In the genomic region with DNA sequence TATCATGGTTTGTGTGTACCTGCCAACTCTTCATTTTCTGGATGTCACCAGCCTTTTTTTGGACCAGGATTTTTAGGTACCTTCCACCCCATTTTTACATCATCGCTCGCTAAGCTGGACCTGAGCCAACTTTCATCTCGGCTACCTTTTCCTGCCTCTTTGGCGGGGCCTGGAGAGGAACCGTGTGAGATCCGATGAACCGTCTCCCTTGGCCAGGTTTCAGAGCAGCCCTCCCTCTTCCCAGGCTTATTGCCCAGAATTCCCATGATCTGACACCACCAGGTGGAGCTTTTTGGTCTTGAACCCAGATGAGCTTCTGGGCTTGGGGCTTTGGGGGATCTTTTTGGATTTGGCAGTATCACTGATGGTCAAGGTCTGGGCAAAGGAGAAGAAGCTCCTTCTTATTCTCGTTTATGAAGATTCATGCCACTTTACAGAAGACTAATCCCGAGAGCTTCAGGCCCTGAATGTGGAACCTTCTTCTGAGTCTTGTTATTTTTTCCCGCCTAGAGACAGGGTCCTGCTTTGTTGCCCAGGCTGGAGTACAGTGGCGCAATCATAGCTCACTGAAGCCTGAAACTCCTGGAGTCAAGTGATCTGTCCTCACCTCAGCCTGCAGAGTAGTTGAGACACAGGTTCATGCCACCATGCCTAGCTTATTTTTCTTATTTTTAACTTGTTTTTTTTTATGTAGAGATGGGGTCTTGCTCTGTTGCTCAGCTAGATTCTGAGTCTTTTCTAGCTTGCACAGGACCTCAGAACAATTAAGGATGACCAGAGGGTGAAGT, we compare ENCODE assay signal across 27 cellular contexts. TPM values are rescaled to one million over a fixed set of nuclear protein-coding genes. Genes with fewer than 3 reads are reported as not detected.
DNase-seq lines count a peak whose midpoint lies in the region; ATAC-seq and TF ChIP-seq lines count a peak whose summit lies in the region.
"Had no signal": no experiment of that assay in that cellular context is flagged by ENCODE, and none has a peak within 500 bp of the region (broad histone marks: within the 10 kb centered on the region; RNA-seq: fewer than 3 reads in every experiment).

No MANE protein-coding gene starts in this region.

- H3K9me3 ChIP-seq in liver (ENCODE audit: control insufficient read depth in 4 of 4, low read length in 3 of 4), result no peaks in the 10 kb centered on the region
- H3K9me3 ChIP-seq: BLaER1, SJCRH30, vagina had no signal

- no peak overlapping the region for H3K9ac ChIP-seq in liver (ENCODE audit: low read depth in 1 of 2, low read length in 2 of 2)
- H3K9ac ChIP-seq: BLaER1, GM23248 had no signal

- H3K36me3 ChIP-seq in brain microvascular endothelial cell (replicated peaks), result no peaks in the 10 kb centered on the region
- H3K36me3 ChIP-seq in liver (ENCODE audit: control insufficient read depth in 4 of 4, insufficient read depth in 3 of 4, low read depth in 1 of 4, low read length in 3 of 4), result no peaks in the 10 kb centered on the region
- H3K36me3 ChIP-seq: BLaER1, SJCRH30, vagina had no signal

- H3K36me3 Mint-ChIP-seq in activated CD4-positive, alpha-beta memory T cell treated with anti-CD3 and anti-CD28 coated beads, Interleukin-2, amount 10 ng/mL, durations not matched to agents 7 days and 5 days (ENCODE audit: low read depth), result no peaks in the 10 kb centered on the region
- H3K36me3 Mint-ChIP-seq: memory B cell, naive B cell had no signal

- H3K27ac ChIP-seq in brain microvascular endothelial cell, result no peak overlapping the region
- no peak overlapping the region for H3K27ac ChIP-seq in liver (ENCODE audit: low read depth in 1 of 2, low read length in 2 of 2)
- H3K27ac ChIP-seq: BLaER1, GM23248, SJCRH30, vagina, VCaP had no signal

- in situ Hi-C loops in brain microvascular endothelial cell (cut with HindIII; ENCODE audit: low pct_ligation_motif_present, low sequenced_read_pairs), result no loop called here

- no peak overlapping the region for H3K4me3 Mint-ChIP-seq in activated CD4-positive, alpha-beta memory T cell treated with anti-CD3 and anti-CD28 coated beads, Interleukin-2, amount 10 ng/mL, durations not matched to agents 7 days and 5 days
- H3K4me3 Mint-ChIP-seq: memory B cell; T-helper 1 cell treated with Interleukin-12 subunit alpha and Interleukin-12 subunit beta and Interleukin-4 antibody, amounts not matched to agents 30 μg/mL and 1 μg/mL, for 36 hours had no signal

- no peaks in the 10 kb centered on the region for H3K27me3 ChIP-seq in brain microvascular endothelial cell (replicated peaks)
- H3K27me3 ChIP-seq in liver (ENCODE audit: control insufficient read depth in 4 of 4, insufficient read depth in 4 of 4, low read length in 3 of 4), result no peaks in the 10 kb centered on the region
- H3K27me3 ChIP-seq: BLaER1, SJCRH30, vagina had no signal

- TF ChIP-seq CTCF in brain microvascular endothelial cell (IDR thresholded peaks at IDR 0.05; ENCODE audit: low read depth, low read length, missing control alignments), result peak; percentile 3
- TF ChIP-seq CTCF in liver (IDR thresholded peaks at IDR 0.05; ENCODE audit: low read depth, low read length, missing input control), result peak; percentile 21

- H3K27me3 Mint-ChIP-seq in activated CD4-positive, alpha-beta memory T cell treated with anti-CD3 and anti-CD28 coated beads, Interleukin-2, amount 10 ng/mL, durations not matched to agents 7 days and 5 days, result no peaks in the 10 kb centered on the region
- H3K27me3 Mint-ChIP-seq: memory B cell had no signal

- H3K9me3 Mint-ChIP-seq in activated CD4-positive, alpha-beta memory T cell treated with anti-CD3 and anti-CD28 coated beads, Interleukin-2, amount 10 ng/mL, durations not matched to agents 7 days and 5 days, result no peaks in the 10 kb centered on the region

- CTCF ChIA-PET in HEK293T (lab: Yijun Ruan, JAX), result interaction anchor here (0.6 to 1.4 kb wide), 6 partner anchors 22 to 397 kb away, joined by 3 to 6 read pairs (median 4); no protein-coding TSS in a partner anchor
- CTCF ChIA-PET in activated CD4-positive, alpha-beta memory T cell treated with anti-CD3 and anti-CD28 coated beads, Interleukin-2, amount 10 ng/mL, durations not matched to agents 7 days and 5 days (lab: Charles Lee), result no interaction called here

- 60% methylated on average over 11 of the region's 11 CpGs for WGBS in liver

- H3K4me1 Mint-ChIP-seq in activated CD4-positive, alpha-beta memory T cell treated with anti-CD3 and anti-CD28 coated beads, Interleukin-2, amount 10 ng/mL, durations not matched to agents 7 days and 5 days, result peaks cover 1% of the 10 kb centered on the region
- H3K4me1 Mint-ChIP-seq: memory B cell, naive B cell had no signal

- H3K4me3 ChIP-seq in brain microvascular endothelial cell (ENCODE audit: low read depth, low read length) (no peak overlapping the region), liver (ENCODE audit: low read depth in 1 of 3, low read length in 3 of 3) (no peak overlapping the region)
- H3K4me3 ChIP-seq: BLaER1, GM23248, SJCRH30, vagina had no signal

- POLR2A ChIA-PET in HEK293T (lab: Yijun Ruan, JAX), result interaction anchor here (0.6 to 2.4 kb wide), 4 partner anchors 49 to 128 kb away, joined by 3 to 9 read pairs (median 4); a partner anchor contains a TSS
- POLR2A ChIA-PET in activated CD4-positive, alpha-beta memory T cell treated with anti-CD3 and anti-CD28 coated beads, Interleukin-2, amount 10 ng/mL, durations not matched to agents 7 days and 5 days (lab: Charles Lee), result no interaction called here

- peak; percentile 48 to 74 for TF ChIP-seq RAD21 in liver (IDR thresholded peaks at IDR 0.05)

- DNase-seq in DMS53 (lab: John Stamatoyannopoulos, UW), result peak; percentile 5
- DNase-seq in DMS53 treated with DMSO at 0.1 percent for 48 hours (lab: John Stamatoyannopoulos, UW; ENCODE audit: unreplicated experiment), result no peak
- DNase-seq in HEK293T (ENCODE audit: extremely low spot score), result peak; percentile 40
- no peak for DNase-seq in brain microvascular endothelial cell
- DNase-seq in activated CD4-positive, alpha-beta memory T cell treated with anti-CD3 and anti-CD28 coated beads, Interleukin-2, amount 10 ng/mL, durations not matched to agents 7 days and 5 days, result no peak
- no peak for DNase-seq in NCI-H524 (lab: John Stamatoyannopoulos, UW)
- DNase-seq: activated CD8-positive, alpha-beta memory T cell treated with anti-CD3 and anti-CD28 coated beads, Interleukin-2, amount 50 U/mL, for 48 hours; cortex of kidney; foreskin melanocyte; GF-D8; GM23248; hippocampal formation; kidney; naive B cell; NCI-H1694; NCI-H748 treated with DMSO at 0.1 percent for 48 hours; SJCRH30; stimulated activated CD4-positive, alpha-beta T cell treated with anti-CD3 and anti-CD28 coated beads, Interleukin-15, amount 100 ng/mL, for 24 hours; substantia nigra had no signal

- no peak overlapping the region for H3K27ac Mint-ChIP-seq in activated CD4-positive, alpha-beta memory T cell treated with anti-CD3 and anti-CD28 coated beads, Interleukin-2, amount 10 ng/mL, durations not matched to agents 7 days and 5 days
- H3K27ac Mint-ChIP-seq: memory B cell; T-helper 1 cell treated with Interleukin-12 subunit alpha and Interleukin-12 subunit beta and Interleukin-4 antibody, amounts not matched to agents 30 μg/mL and 1 μg/mL, for 36 hours had no signal

- no peaks in the 10 kb centered on the region for H3K4me1 ChIP-seq in liver (ENCODE audit: control insufficient read depth in 4 of 4, insufficient read depth in 4 of 4, low read length in 3 of 4)
- H3K4me1 ChIP-seq: SJCRH30 had no signal

- ATAC-seq in HG02884 (IDR thresholded peaks at IDR 0.05; ENCODE audit: unreplicated experiment), result no peak
- ATAC-seq: sciatic nerve had no signal

TF ChIP-seq in HEK293T, 16 proteins besides CTCF, POLR2A, EP300 and RAD21:
- TF ChIP-seq, protein P1, sequence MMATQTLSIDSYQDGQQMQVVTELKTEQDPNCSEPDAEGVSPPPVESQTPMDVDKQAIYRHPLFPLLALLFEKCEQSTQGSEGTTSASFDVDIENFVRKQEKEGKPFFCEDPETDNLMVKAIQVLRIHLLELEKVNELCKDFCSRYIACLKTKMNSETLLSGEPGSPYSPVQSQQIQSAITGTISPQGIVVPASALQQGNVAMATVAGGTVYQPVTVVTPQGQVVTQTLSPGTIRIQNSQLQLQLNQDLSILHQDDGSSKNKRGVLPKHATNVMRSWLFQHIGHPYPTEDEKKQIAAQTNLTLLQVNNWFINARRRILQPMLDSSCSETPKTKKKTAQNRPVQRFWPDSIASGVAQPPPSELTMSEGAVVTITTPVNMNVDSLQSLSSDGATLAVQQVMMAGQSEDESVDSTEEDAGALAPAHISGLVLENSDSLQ (IDR thresholded peaks at IDR 0.05), result no peak
- TF ChIP-seq BHLHE40 (IDR thresholded peaks at IDR 0.05; ENCODE audit: borderline replicate concordance) (no peak), LEF1 (IDR thresholded peaks at IDR 0.05; ENCODE audit: borderline replicate concordance) (no peak), ARNT (IDR thresholded peaks at IDR 0.05) (no peak), CTBP1 (IDR thresholded peaks at IDR 0.05; ENCODE audit: borderline replicate concordance) (no peak), FOXK2 (IDR thresholded peaks at IDR 0.05) (no peak), FOXA1 (IDR thresholded peaks at IDR 0.05) (no peak), L3MBTL2 (conservative IDR thresholded peaks at IDR 0.05) (no peak)

TF ChIP-seq in liver, 16 proteins besides CTCF, POLR2A, EP300 and RAD21:
- TF ChIP-seq SP1 (IDR thresholded peaks at IDR 0.05), result no peak
- TF ChIP-seq, protein P2, sequence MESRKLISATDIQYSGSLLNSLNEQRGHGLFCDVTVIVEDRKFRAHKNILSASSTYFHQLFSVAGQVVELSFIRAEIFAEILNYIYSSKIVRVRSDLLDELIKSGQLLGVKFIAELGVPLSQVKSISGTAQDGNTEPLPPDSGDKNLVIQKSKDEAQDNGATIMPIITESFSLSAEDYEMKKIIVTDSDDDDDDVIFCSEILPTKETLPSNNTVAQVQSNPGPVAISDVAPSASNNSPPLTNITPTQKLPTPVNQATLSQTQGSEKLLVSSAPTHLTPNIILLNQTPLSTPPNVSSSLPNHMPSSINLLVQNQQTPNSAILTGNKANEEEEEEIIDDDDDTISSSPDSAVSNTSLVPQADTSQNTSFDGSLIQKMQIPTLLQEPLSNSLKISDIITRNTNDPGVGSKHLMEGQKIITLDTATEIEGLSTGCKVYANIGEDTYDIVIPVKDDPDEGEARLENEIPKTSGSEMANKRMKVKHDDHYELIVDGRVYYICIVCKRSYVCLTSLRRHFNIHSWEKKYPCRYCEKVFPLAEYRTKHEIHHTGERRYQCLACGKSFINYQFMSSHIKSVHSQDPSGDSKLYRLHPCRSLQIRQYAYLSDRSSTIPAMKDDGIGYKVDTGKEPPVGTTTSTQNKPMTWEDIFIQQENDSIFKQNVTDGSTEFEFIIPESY (IDR thresholded peaks at IDR 0.05), result no peak
- TF ChIP-seq, protein P3, sequence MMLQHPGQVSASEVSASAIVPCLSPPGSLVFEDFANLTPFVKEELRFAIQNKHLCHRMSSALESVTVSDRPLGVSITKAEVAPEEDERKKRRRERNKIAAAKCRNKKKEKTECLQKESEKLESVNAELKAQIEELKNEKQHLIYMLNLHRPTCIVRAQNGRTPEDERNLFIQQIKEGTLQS (IDR thresholded peaks at IDR 0.05), result no peak
- TF ChIP-seq RXRA (IDR thresholded peaks at IDR 0.05), result peak in 1 of 2 donors; percentile 11
- TF ChIP-seq JUND (IDR thresholded peaks at IDR 0.05), result no peak

RNA-seq across cellular contexts. Expression of a gene that starts 50.4 kb away (rescaled TPM):
- total RNA-seq in liver, result 1 to 10 TPM; 3.5 to 6.6 TPM
- 1 to 10 TPM; 1.8 to 6.2 TPM for polyA plus RNA-seq in liver
- total RNA-seq in activated CD4-positive, alpha-beta memory T cell treated with anti-CD3 and anti-CD28 coated beads, Interleukin-2, amount 10 ng/mL, durations not matched to agents 7 days and 5 days, result not detected

Comparison
In these comparisons a context has a peak if more than half of its experiments do, and no peak if none do; other contexts are left out.
1. DNase-seq: peak in DMS53 (single experiment) and HEK293T (single experiment); none in DMS53 treated with DMSO at 0.1 percent for 48 hours (single experiment), brain microvascular endothelial cell (single experiment), activated CD4-positive, alpha-beta memory T cell treated with anti-CD3 and anti-CD28 coated beads, Interleukin-2, amount 10 ng/mL, durations not matched to agents 7 days and 5 days (single experiment) and NCI-H524 (0 of 2).
2. RNA of a gene that starts 50.4 kb away (total RNA-seq): 3.5 to 6.6 TPM in liver; not detected in activated CD4-positive, alpha-beta memory T cell treated with anti-CD3 and anti-CD28 coated beads, Interleukin-2, amount 10 ng/mL, durations not matched to agents 7 days and 5 days; every median in the first group is over 4 times any median in the second.